Comparison of ENCODE assay signal across 9 cellular contexts in the genomic region with DNA sequence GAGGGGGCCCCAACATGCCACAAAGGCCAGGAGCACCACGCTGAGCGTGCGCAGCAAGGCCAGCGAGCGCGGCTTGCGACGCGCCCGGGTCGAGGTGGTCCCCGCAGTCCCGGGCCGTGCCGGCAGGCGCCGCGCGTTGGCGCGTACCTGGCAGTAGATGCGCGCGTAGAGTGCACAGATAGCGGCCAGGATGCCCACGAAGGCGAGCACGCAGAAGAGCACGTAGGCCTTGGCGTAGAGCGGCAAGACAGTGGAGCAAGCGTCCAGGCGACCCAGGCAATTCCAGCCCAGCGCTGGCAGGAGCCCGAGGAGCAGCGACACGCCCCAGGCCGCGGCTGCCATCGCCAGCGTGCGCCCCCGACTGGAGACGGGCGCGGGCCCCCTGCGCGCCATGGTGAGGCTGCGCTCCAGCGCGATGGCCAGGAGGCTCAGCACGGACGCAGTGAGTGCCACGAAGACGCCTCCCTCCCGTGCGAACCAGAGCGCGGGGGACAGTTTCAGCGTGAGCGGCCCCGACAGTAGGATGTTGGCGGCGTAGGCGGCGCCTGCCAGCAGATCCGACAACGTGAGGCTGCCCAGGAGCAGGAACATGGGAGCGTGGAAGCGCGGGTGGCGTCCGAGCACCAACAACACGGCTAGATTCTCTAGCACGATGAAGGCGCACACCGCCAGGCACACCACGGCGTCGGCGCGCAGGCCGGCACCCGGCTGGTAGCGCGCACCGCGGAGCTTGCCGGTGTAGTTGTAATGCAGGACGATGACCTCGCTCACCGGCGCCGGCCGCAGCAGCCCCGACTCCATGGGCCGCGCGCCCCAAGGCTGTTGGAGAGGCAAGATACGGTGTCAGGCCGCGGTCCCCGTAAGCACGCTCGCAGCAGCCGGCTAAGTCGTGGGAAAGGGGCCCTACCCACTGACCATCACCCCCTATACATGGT. TPM values are rescaled to one million over a fixed set of nuclear protein-coding genes. Genes with fewer than 3 reads are reported as not detected.
DNase-seq lines count a peak whose midpoint lies in the region; ATAC-seq and TF ChIP-seq lines count a peak whose summit lies in the region.
"Had no signal": no experiment of that assay in that cellular context is flagged by ENCODE, and none has a peak within 500 bp of the region (broad histone marks: within the 10 kb centered on the region; RNA-seq: fewer than 3 reads in every experiment).

No MANE protein-coding gene starts in this region.

- peaks cover 26% of the 10 kb centered on the region; the same call in 1 of the 2 replicates for H3F3A ChIP-seq in GM23338 (replicated peaks; ENCODE audit: low read depth)

- TF ChIP-seq EP300 in suprapubic skin (IDR thresholded peaks at IDR 0.05) (no peak), stomach (IDR thresholded peaks at IDR 0.05) (no peak)

- no peak overlapping the region for H3K27ac Mint-ChIP-seq in GM23338

- H2AFZ ChIP-seq in GM23338 (peak overlapping the region; percentile 94), hepatocyte (no peak overlapping the region)

- H3K36me3 ChIP-seq in GM23338 (ENCODE audit: insufficient read depth), result no peaks in the 10 kb centered on the region
- no peaks in the 10 kb centered on the region for H3K36me3 ChIP-seq in hepatocyte (replicated peaks; ENCODE audit: insufficient read depth, low read depth)
- peaks cover 13% of the 10 kb centered on the region for H3K36me3 ChIP-seq in suprapubic skin
- H3K36me3 ChIP-seq in stomach, result no peaks in the 10 kb centered on the region

- H3K4me3 ChIP-seq in GM23338 (peak overlapping the region; percentile 67), hepatocyte (no peak overlapping the region), suprapubic skin (no peak overlapping the region), stomach (peak overlapping the region in 1 of 4 donors; percentile 6)

- H3K27me3 ChIP-seq in GM23338 (ENCODE audit: insufficient read depth) (peaks cover 74% of the 10 kb centered on the region), hepatocyte (peaks cover 77% of the 10 kb centered on the region), suprapubic skin (peaks cover 70% of the 10 kb centered on the region), stomach (peaks cover 31 to 100% (median 85%) of the 10 kb centered on the region in 3 donors)

- peaks cover 67% of the 10 kb centered on the region for H3K27me3 Mint-ChIP-seq in GM23338 (ENCODE audit: insufficient read depth, low read depth, poor library complexity)

- 13% methylated on average over 104 of the region's 107 CpGs for WGBS in hepatocyte (ENCODE audit: low lambda C conversion rate, missing lambda C conversion rate)
- WGBS in suprapubic skin, result 56% methylated on average over 95 of the region's 107 CpGs
- WGBS in stomach, 5 donors, result 7 to 18% (median 10%) methylated on average over 45 to 107 of the region's 107 CpGs

- ATAC-seq in GM23338, result peak; percentile 69
- no peak for ATAC-seq in HG02885 (IDR thresholded peaks at IDR 0.05; ENCODE audit: poor library complexity, unreplicated experiment)

- TF ChIP-seq POLR2A in suprapubic skin (IDR thresholded peaks at IDR 0.05) (no peak), stomach (IDR thresholded peaks at IDR 0.05) (no peak)

- H4K20me1 ChIP-seq in GM23338 (replicated peaks; ENCODE audit: insufficient read depth) (0 out of 2 replicates have a peak, but pooled peaks cover 8% of the 10 kb centered on the region), hepatocyte (ENCODE audit: insufficient read depth, poor library complexity, severe bottlenecking) (no peaks in the 10 kb centered on the region)

- H3K79me2 ChIP-seq in GM23338 (replicated peaks; ENCODE audit: insufficient read depth) (no peaks in the 10 kb centered on the region), hepatocyte (no peaks in the 10 kb centered on the region)

- TF ChIP-seq CTCF in GM23338 (conservative IDR thresholded peaks at IDR 0.05; ENCODE audit: low read depth in 2 of 2) (peak; percentile 36 to 41), hepatocyte (IDR thresholded peaks at IDR 0.05; ENCODE audit: poor library complexity) (no peak), suprapubic skin (IDR thresholded peaks at IDR 0.05) (peak in 1 of 2 donors; percentile 4), stomach (IDR thresholded peaks at IDR 0.05) (no peak)

- H3K4me2 ChIP-seq in GM23338 (peak overlapping the region; percentile 86), hepatocyte (peak overlapping the region; percentile 64)

- no peaks in the 10 kb centered on the region; the same call in 2 of the 3 replicates for H3K36me3 Mint-ChIP-seq in GM23338 (ENCODE audit: low read depth)

- intact Hi-C loops in stomach (cut with DNase I; ENCODE audit: low total_unique reads), result no loop called here

- DNase-seq in GM23338 (ENCODE audit: low spot score) (peak; percentile 85), hepatocyte (ENCODE audit: low spot score) (peak; percentile 17), suprapubic skin (ENCODE audit: low spot score in 2 of 2) (no peak), NCI-H1694 treated with DMSO at 0.1 percent for 48 hours (lab: John Stamatoyannopoulos, UW) (no peak), stomach (no peak)
- DNase-seq in activated CD8-positive, alpha-beta memory T cell treated with anti-CD3 and anti-CD28 coated beads, Interleukin-2, amount 50 U/mL, for 48 hours, result peak; percentile 80
- peak; percentile 53 for DNase-seq in stimulated activated CD4-positive, alpha-beta T cell treated with anti-CD3 and anti-CD28 coated beads, Interleukin-4, amount 100 ng/mL, for 1 hour

- H3K9me3 ChIP-seq in hepatocyte (ENCODE audit: low read depth) (no peaks in the 10 kb centered on the region), suprapubic skin (no peaks in the 10 kb centered on the region), stomach (no peaks in the 10 kb centered on the region)

- H3K27ac ChIP-seq in GM23338 (ENCODE audit: low read depth) (no peak overlapping the region), hepatocyte (no peak overlapping the region), suprapubic skin (no peak overlapping the region), stomach (no peak overlapping the region)

- H3K9me2 ChIP-seq in GM23338 (ENCODE audit: insufficient read depth) (no peaks in the 10 kb centered on the region), hepatocyte (replicated peaks; ENCODE audit: insufficient read depth) (no peaks in the 10 kb centered on the region)

- peaks cover 22% of the 10 kb centered on the region for H3K4me1 Mint-ChIP-seq in GM23338

- peak overlapping the region; percentile 75 for H3K4me3 Mint-ChIP-seq in GM23338

- H3K9me3 Mint-ChIP-seq in GM23338, result no peaks in the 10 kb centered on the region; the same call in 2 of the 3 replicates

- H3K4me1 ChIP-seq in GM23338 (ENCODE audit: insufficient read depth) (peaks cover 20% of the 10 kb centered on the region), hepatocyte (ENCODE audit: insufficient read depth) (peaks cover 7% of the 10 kb centered on the region), suprapubic skin (peaks cover 49% of the 10 kb centered on the region), stomach (peaks cover 28 to 45% (median 41%) of the 10 kb centered on the region in 4 donors)

TF ChIP-seq in GM23338, 12 proteins besides CTCF, POLR2A, EP300 and RAD21:
- TF ChIP-seq EZH2 (IDR thresholded peaks at IDR 0.05; ENCODE audit: low read depth, unreplicated experiment) (peak; percentile 53), EZH2phosphoT487 (IDR thresholded peaks at IDR 0.05; ENCODE audit: unreplicated experiment) (no peak), POLR2AphosphoS5 (IDR thresholded peaks at IDR 0.05; ENCODE audit: low read depth) (peak; percentile 44; the same call in 1 of the 2 replicates), CREB1 (CRISPR knock-in tag; IDR thresholded peaks at IDR 0.05; ENCODE audit: low read depth) (peak; percentile 35; the same call in 1 of the 2 replicates)

RNA-seq across cellular contexts. Expression of a gene that starts 2.8 kb away (rescaled TPM):
- total RNA-seq in GM23338 (2014; rRNA removed; shearing (Covaris generic)), result 3.1 and 8.0 TPM in 2 replicates
- polyA plus RNA-seq in GM23338 (2016; fragmentation: Nextera tagmentation; extraction: Ambion mirVana) (4.6 and 4.8 TPM in 2 replicates), hepatocyte (0.38 and 0.75 TPM in 2 replicates), stomach (10 to 100 TPM in 1 of 3 donors, under 1 TPM in 1, not detected in 1; 0.19 to 13.3 TPM)
- total RNA-seq in hepatocyte (0.17 and 0.56 TPM in 2 replicates), suprapubic skin (10 to 100 TPM; 19.2 to 63.8 (median 26.8) TPM), stomach (under 1 TPM in 1 of 5 donors, not detected in 4; 0.73 TPM)
- total RNA-seq: RPMI7951 had no signal

RNA-seq across cellular contexts. Expression of a gene that starts 11.3 kb away (rescaled TPM):
- total RNA-seq in GM23338 (2014; rRNA removed; shearing (Covaris generic)), result 71.5 and 77.5 TPM in 2 replicates
- polyA plus RNA-seq in GM23338 (2016; fragmentation: Nextera tagmentation; extraction: Ambion mirVana) (46.5 and 57.8 TPM in 2 replicates), hepatocyte (44.7 and 66.8 TPM in 2 replicates), stomach (10 to 100 TPM; 49.6 to 88.1 (median 52.3) TPM)
- total RNA-seq in hepatocyte (47.2 and 48.2 TPM in 2 replicates), suprapubic skin (10 to 100 TPM; 44.3 to 75.8 (median 69.9) TPM), stomach (10 to 100 TPM; 15.8 to 84.9 (median 24.6) TPM)

RNA-seq across cellular contexts. Expression of a gene that starts 29.2 kb away (rescaled TPM):
- total RNA-seq in GM23338 (2014; rRNA removed; shearing (Covaris generic)), result 53.2 and 55.5 TPM in 2 replicates
- polyA plus RNA-seq in GM23338 (2016; fragmentation: Nextera tagmentation; extraction: Ambion mirVana), result 15.1 and 19.1 TPM in 2 replicates
- 13.1 and 24.1 TPM in 2 replicates for total RNA-seq in hepatocyte
- polyA plus RNA-seq in hepatocyte, result 34.5 and 40.0 TPM in 2 replicates
- total RNA-seq in suprapubic skin, result 10 to 100 TPM; 52.2 to 80.8 (median 63.6) TPM
- total RNA-seq in stomach, result 100 to 1,000 TPM in 1 of 5 donors, 10 to 100 TPM in 3, 1 to 10 TPM in 1; 2.3 to 336 (median 26.2) TPM
- 10 to 100 TPM; 26.3 to 48.9 (median 27.2) TPM for polyA plus RNA-seq in stomach

RNA-seq across cellular contexts. Expression of a gene that starts 51.3 kb away (rescaled TPM):
- 23.8 and 25.0 TPM in 2 replicates for total RNA-seq in GM23338 (2014; rRNA removed; shearing (Covaris generic))
- polyA plus RNA-seq in GM23338 (2016; fragmentation: Nextera tagmentation; extraction: Ambion mirVana), result 43.2 and 48.8 TPM in 2 replicates
- total RNA-seq in hepatocyte, result 7.8 and 9.2 TPM in 2 replicates
- polyA plus RNA-seq in hepatocyte, result 18.3 and 22.0 TPM in 2 replicates
- total RNA-seq in suprapubic skin, result 10 to 100 TPM; 19.1 to 46.9 (median 24.5) TPM
- 100 to 1,000 TPM in 1 of 5 donors, 10 to 100 TPM in 3, 1 to 10 TPM in 1; 4.2 to 116 (median 18.7) TPM for total RNA-seq in stomach
- polyA plus RNA-seq in stomach, result 10 to 100 TPM; 11.8 to 35.1 (median 12.5) TPM

RNA-seq across cellular contexts. Expression of a gene that starts 54.3 kb away (rescaled TPM):
- total RNA-seq in GM23338 (2014; rRNA removed; shearing (Covaris generic)), result 1.4 and 3.2 TPM in 2 replicates
- polyA plus RNA-seq in GM23338 (2016; fragmentation: Nextera tagmentation; extraction: Ambion mirVana) (4.0 and 5.8 TPM in 2 replicates), hepatocyte (13.9 and 15.0 TPM in 2 replicates), stomach (10 to 100 TPM in 1 of 3 donors, 1 to 10 TPM in 2; 8.1 to 11.8 (median 9.3) TPM)
- total RNA-seq in hepatocyte (5.0 and 6.4 TPM in 2 replicates), suprapubic skin (10 to 100 TPM in 2 of 4 donors, 1 to 10 TPM in 2; 8.9 to 11.6 (median 10.3) TPM), stomach (1 to 10 TPM in 3 of 5 donors, not detected in 2; 4.1 to 8.8 (median 5.5) TPM)

Comparison
In these comparisons a context has a peak if more than half of its experiments do, and no peak if none do; other contexts are left out.
1. DNase-seq: peak in GM23338 (single experiment), activated CD8-positive, alpha-beta memory T cell treated with anti-CD3 and anti-CD28 coated beads, Interleukin-2, amount 50 U/mL, for 48 hours (single experiment), hepatocyte (single experiment) and stimulated activated CD4-positive, alpha-beta T cell treated with anti-CD3 and anti-CD28 coated beads, Interleukin-4, amount 100 ng/mL, for 1 hour (single experiment); none in suprapubic skin (0 of 2), NCI-H1694 treated with DMSO at 0.1 percent for 48 hours (single experiment) and stomach (single experiment).
2. CTCF ChIP-seq: peak in GM23338 (2 of 2); none in hepatocyte (single experiment) and stomach (0 of 7).